Comparison of ENCODE assay signal across 9 cellular contexts in the genomic region with DNA sequence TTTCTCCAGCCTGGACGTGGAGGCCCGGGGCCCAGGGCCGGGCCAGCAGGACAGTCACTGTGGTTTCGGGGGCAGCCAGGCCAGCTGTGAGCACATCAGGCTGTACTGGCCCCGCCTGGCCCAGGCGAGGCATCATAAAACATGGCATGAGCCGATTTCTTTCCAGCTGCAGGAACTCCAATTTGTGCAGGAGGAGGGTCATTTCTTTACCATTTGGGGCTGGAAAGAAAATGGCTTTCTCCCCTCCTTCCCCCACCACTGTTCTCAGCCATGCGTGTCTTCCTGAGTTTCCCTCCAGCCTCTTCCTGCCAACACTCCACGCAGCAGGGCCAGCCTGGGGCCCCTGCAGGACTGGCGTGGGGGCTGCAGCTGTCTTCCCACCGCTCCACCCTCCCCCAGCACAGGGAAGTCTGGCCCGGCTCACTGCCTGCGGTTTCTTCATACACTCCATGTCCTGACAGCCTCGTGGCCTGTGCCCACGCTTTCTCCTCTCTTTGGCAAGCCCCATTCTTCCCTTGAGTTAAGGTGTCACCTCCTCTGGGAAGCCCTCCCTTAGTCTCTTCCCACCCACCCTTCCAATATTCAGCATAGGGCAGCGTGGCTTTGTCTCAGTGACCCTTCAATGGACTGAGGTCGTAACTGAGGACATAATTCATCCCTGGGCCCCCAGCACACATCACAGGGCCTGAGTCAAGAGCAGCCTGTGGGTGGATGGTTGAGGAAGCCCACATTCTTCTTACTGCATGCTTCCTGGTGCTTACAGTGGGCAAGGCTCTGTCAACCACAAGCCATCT.
DNase-seq lines count a peak whose midpoint lies in the region; ATAC-seq and TF ChIP-seq lines count a peak whose summit lies in the region.
"Had no signal": no experiment of that assay in that cellular context is flagged by ENCODE, and none has a peak within 500 bp of the region (broad histone marks: within the 10 kb centered on the region; RNA-seq: fewer than 3 reads in every experiment).

No MANE protein-coding gene starts in this region.

- H3K9me3 ChIP-seq in heart left ventricle (no peaks in the 10 kb centered on the region), sigmoid colon (no peaks in the 10 kb centered on the region)

- 71 to 74% (median 72%) methylated on average over 17 of the region's 17 CpGs for WGBS in heart left ventricle, 4 donors
- WGBS in sigmoid colon, 2 donors = 37 to 41% methylated on average over 17 of the region's 17 CpGs

- H3K4me3 ChIP-seq in heart left ventricle (no peak overlapping the region), sigmoid colon (no peak overlapping the region)

- TF ChIP-seq CTCF in heart left ventricle (IDR thresholded peaks at IDR 0.05) = no peak
- TF ChIP-seq CTCF in sigmoid colon (IDR thresholded peaks at IDR 0.05) = no peak
- no peak for TF ChIP-seq CTCF in GM13977 (IDR thresholded peaks at IDR 0.05; ENCODE audit: extremely low read depth, insufficient read depth, missing control alignments)

- H3K27ac ChIP-seq in heart left ventricle (peak overlapping the region in 7 of 12 donors; percentile 1 to 66 (median 31)), sigmoid colon (peak overlapping the region in 2 of 4 donors; percentile 19 to 35)

- ATAC-seq in heart left ventricle = peak; percentile 58 to 85 (median 76)
- no peak for ATAC-seq in HG03108 (IDR thresholded peaks at IDR 0.05; ENCODE audit: unreplicated experiment)
- ATAC-seq in GM21528 (IDR thresholded peaks at IDR 0.05; ENCODE audit: low FRiP score, unreplicated experiment) = no peak
- ATAC-seq: activated T-cell treated with anti-CD3 and anti-CD28 coated beads, Interleukin-2, amount 50 U/mL, for 72 hours had no signal

- TF ChIP-seq POLR2A in heart left ventricle (IDR thresholded peaks at IDR 0.05) = no peak
- no peak for TF ChIP-seq POLR2A in sigmoid colon (IDR thresholded peaks at IDR 0.05)

- no peaks in the 10 kb centered on the region for H3K27me3 ChIP-seq in heart left ventricle
- H3K27me3 ChIP-seq in sigmoid colon = no peaks in the 10 kb centered on the region

- no peak for TF ChIP-seq EP300 in sigmoid colon (IDR thresholded peaks at IDR 0.05)

- peaks cover 0 to 20% (median 8%) of the 10 kb centered on the region in 12 donors for H3K4me1 ChIP-seq in heart left ventricle
- peaks cover 0 to 16% (median 8%) of the 10 kb centered on the region in 4 donors for H3K4me1 ChIP-seq in sigmoid colon

- in situ Hi-C loops in GM13977 (cut with MboI; ENCODE audit: low pct_unique_long_range_greater_than_20kb, low sequenced_read_pairs, unreplicated experiment) = no loop called here

- intact Hi-C loops in heart left ventricle (cut with DNase I) = no loop called here
- intact Hi-C loops in sigmoid colon (cut with DNase I) = no loop called here

- H3K36me3 ChIP-seq in heart left ventricle (no peaks in the 10 kb centered on the region), sigmoid colon (no peaks in the 10 kb centered on the region)

- DNase-seq in EH (ENCODE audit: low read depth) = peak; percentile 54
- peak; percentile 12 for DNase-seq in SKM-1 (lab: John Stamatoyannopoulos, UW; ENCODE audit: unreplicated experiment)
- DNase-seq in heart left ventricle = peak in 4 of 5 donors; percentile 61 to 72 (median 65)
- DNase-seq in sigmoid colon = peak; percentile 84
- no peak for DNase-seq in GM13977 (ENCODE audit: low spot score)
- DNase-seq in NCI-H2227 treated with DMSO at 0.1 percent for 48 hours (lab: John Stamatoyannopoulos, UW) = no peak
- DNase-seq: activated T-cell treated with anti-CD3 and anti-CD28 coated beads, Interleukin-2, amount 50 U/mL, for 72 hours had no signal

Comparison
In these comparisons a context has a peak if more than half of its experiments do, and no peak if none do; other contexts are left out.
1. DNase-seq: peak in EH (single experiment), SKM-1 (single experiment), heart left ventricle (4 of 5) and sigmoid colon (single experiment); none in GM13977 (single experiment) and NCI-H2227 treated with DMSO at 0.1 percent for 48 hours (single experiment).
2. ATAC-seq: peak in heart left ventricle (4 of 4); none in HG03108 (single experiment) and GM21528 (single experiment).